Comparison of ENCODE assay signal across 12 cellular contexts in genomic region chr5:143314123-143314522, GRCh38.
A peak's percentile ranks its signal among the peaks of the same experiment; 100 is the strongest.
DNase-seq lines count a peak whose midpoint lies in the region; ATAC-seq, FAIRE-seq and TF ChIP-seq lines count a peak whose summit lies in the region.
"Had no signal": no experiment of that assay in that cellular context is flagged by ENCODE, and none has a peak within 500 bp of the region (broad histone marks: within the 10 kb centered on the region; RNA-seq: fewer than 3 reads in every experiment).

No MANE protein-coding gene starts in this region.

- ATAC-seq in GM12878 (peak; percentile 41), HG02642 (IDR thresholded peaks at IDR 0.05; ENCODE audit: poor library complexity, unreplicated experiment) (no peak)
- ATAC-seq in natural killer cell treated with Interleukin-12 subunit alpha and Interleukin-12 subunit beta and Interleukin-15 and Interleukin-18, amount 100 ng/mL, for 72 hours, result no peak
- ATAC-seq: left colon had no signal

- FAIRE-seq in GM12878 (lab: Jason Lieb, UNC), result no peak
- FAIRE-seq: G401.6 had no signal

- H3K4me1 ChIP-seq in GM12878 (ENCODE audit: control insufficient read depth, insufficient read depth, low read length) (peaks cover 16% of the 10 kb centered on the region; the same call in 1 of the 2 replicates), colonic mucosa (no peaks in the 10 kb centered on the region)

- in situ Hi-C loops in GM12878 (cut with MboI), result no loop called here

- no peak for TF ChIP-seq CTCF in Calu3 (IDR thresholded peaks at IDR 0.05; ENCODE audit: unreplicated experiment)
- TF ChIP-seq CTCF in HFFc6 (IDR thresholded peaks at IDR 0.05), result no peak
- TF ChIP-seq CTCF in GM12878 (IDR thresholded peaks at IDR 0.05 in 2 of 3, conservative IDR thresholded peaks at IDR 0.05 in 1 of 3; ENCODE audit: control insufficient read depth in 2 of 3, extremely low read depth in 1 of 3, insufficient read depth in 1 of 3, low read depth in 3 of 3, low read length in 3 of 3), result no peak
- TF ChIP-seq CTCF in colonic mucosa (IDR thresholded peaks at IDR 0.05), result no peak

- no peak for TF ChIP-seq RAD21 in GM12878 (IDR thresholded peaks at IDR 0.05; ENCODE audit: insufficient read depth, low read depth, low read length)

- H3K4me2 ChIP-seq in GM12878 (ENCODE audit: control insufficient read depth, insufficient read depth), result peak overlapping the region; percentile 24

- SMC1A ChIA-PET in GM12878 (lab: Charles Lee; ENCODE audit: uncharacterized antibody, unreplicated experiment), result interaction anchor here (0.6 to 4.0 kb wide), 21 partner anchors 8 to 512 kb away, joined by 3 to 14 read pairs (median 4); no protein-coding TSS in a partner anchor

- H3K9ac ChIP-seq in GM12878 (ENCODE audit: control insufficient read depth, insufficient read depth, low read length) (no peak overlapping the region), colonic mucosa (ENCODE audit: low read depth in 2 of 2, low read length in 2 of 2) (no peak overlapping the region)

- peak overlapping the region; percentile 58 for H3K27ac ChIP-seq in GM12878 (ENCODE audit: control insufficient read depth, insufficient read depth)
- no peak overlapping the region for H3K27ac ChIP-seq in colonic mucosa

- H3K4me3 ChIP-seq in GM12878 (no peak overlapping the region), colonic mucosa (no peak overlapping the region)

- no peak overlapping the region for H3K4me3 Mint-ChIP-seq in Calu3 (ENCODE audit: low read depth, unreplicated experiment)
- peak overlapping the region; percentile 29 for H3K4me3 Mint-ChIP-seq in HFFc6
- peak overlapping the region; percentile 31 for H3K4me3 Mint-ChIP-seq in natural killer cell treated with Interleukin-12 subunit alpha and Interleukin-12 subunit beta and Interleukin-15 and Interleukin-18, amount 100 ng/mL, for 72 hours

- intact Hi-C loops in Calu3 (cut with micrococcal nuclease; ENCODE audit: unreplicated experiment) (no loop called here), GM12878 (cut with micrococcal nuclease; ENCODE audit: unreplicated experiment) (loop anchor here (2.0 to 10.0 kb wide), 2 partner anchors 511 to 655 kb away; no protein-coding TSS in a partner anchor), colonic mucosa (cut with DNase I) (no loop called here)

- peaks cover 6 to 27% of the 10 kb centered on the region in 2 experiments for H3K36me3 ChIP-seq in GM12878 (ENCODE audit: control insufficient read depth in 2 of 2, insufficient read depth in 2 of 2, low read length in 1 of 2)
- no peaks in the 10 kb centered on the region for H3K36me3 ChIP-seq in colonic mucosa

- H3K27me3 Mint-ChIP-seq in Calu3 (ENCODE audit: unreplicated experiment) (no peaks in the 10 kb centered on the region), HFFc6 (ENCODE audit: insufficient read depth) (no peaks in the 10 kb centered on the region)
- no peaks in the 10 kb centered on the region for H3K27me3 Mint-ChIP-seq in natural killer cell treated with Interleukin-12 subunit alpha and Interleukin-12 subunit beta and Interleukin-15 and Interleukin-18, amount 100 ng/mL, for 72 hours

- peaks cover 81% of the 10 kb centered on the region for H3K79me2 ChIP-seq in GM12878 (ENCODE audit: control insufficient read depth, insufficient read depth, low read length)

- DNase-seq in Calu3 (no peak), HFFc6 (no peak), GM12878 (ENCODE audit: low read depth, low spot score) (no peak), kidney tubule cell (ENCODE audit: low spot score) (no peak), colonic mucosa (no peak)
- DNase-seq in natural killer cell treated with Interleukin-12 subunit alpha and Interleukin-12 subunit beta and Interleukin-15 and Interleukin-18, amount 100 ng/mL, for 72 hours (ENCODE audit: low spot score), result no peak
- no peak for DNase-seq in stimulated activated naive CD4-positive, alpha-beta T cell treated with Interleukin-2 at 50 U/mL for 16 hours (lab: John Stamatoyannopoulos, UW)
- DNase-seq: head of caudate nucleus, left colon, NCI-H1048 had no signal

- H4K20me1 ChIP-seq in GM12878 (ENCODE audit: control insufficient read depth, insufficient read depth), result no peaks in the 10 kb centered on the region

- H3K27me3 ChIP-seq in GM12878 (replicated peaks in 1 of 2; ENCODE audit: control insufficient read depth in 2 of 2, insufficient read depth in 2 of 2, low read length in 1 of 2), result no peaks in the 10 kb centered on the region
- no peaks in the 10 kb centered on the region for H3K27me3 ChIP-seq in colonic mucosa

- RAD21 ChIA-PET in GM12878 (lab: Charles Lee; ENCODE audit: unreplicated experiment), result interaction anchor here (0.7 to 1.6 kb wide), 19 partner anchors 16 to 511 kb away, joined by 3 to 7 read pairs (median 3); no protein-coding TSS in a partner anchor

- WGBS in GM12878 (ENCODE audit: insufficient coverage, insufficient replicate concordance, low lambda C conversion rate, missing lambda C conversion rate), result 0% methylated on average over 1 of the region's 1 CpG

- H3K9me3 Mint-ChIP-seq in Calu3 (ENCODE audit: low read depth, unreplicated experiment), result no peaks in the 10 kb centered on the region
- H3K9me3 Mint-ChIP-seq in HFFc6, result no peaks in the 10 kb centered on the region
- no peaks in the 10 kb centered on the region for H3K9me3 Mint-ChIP-seq in natural killer cell treated with Interleukin-12 subunit alpha and Interleukin-12 subunit beta and Interleukin-15 and Interleukin-18, amount 100 ng/mL, for 72 hours

- H3K36me3 Mint-ChIP-seq in Calu3 (ENCODE audit: insufficient read depth, unreplicated experiment), result peaks cover 27% of the 10 kb centered on the region
- peaks cover 40% of the 10 kb centered on the region for H3K36me3 Mint-ChIP-seq in HFFc6 (ENCODE audit: low read depth)
- peaks cover 34% of the 10 kb centered on the region for H3K36me3 Mint-ChIP-seq in natural killer cell treated with Interleukin-12 subunit alpha and Interleukin-12 subunit beta and Interleukin-15 and Interleukin-18, amount 100 ng/mL, for 72 hours

- CTCF ChIA-PET in Calu3 (lab: Charles Lee) (interaction anchor here (1.4 kb wide), 1 partner anchor 12 kb away, joined by 5 read pairs; no protein-coding TSS in a partner anchor), GM12878 (lab: Yijun Ruan, JAX) (interaction anchor here (0.6 to 1.9 kb wide), 6 partner anchors 34 to 511 kb away, joined by 3 to 4 read pairs (median 4); no protein-coding TSS in a partner anchor)

- no peak overlapping the region for H2AFZ ChIP-seq in GM12878 (ENCODE audit: control insufficient read depth, low read depth, low read length)

- TF ChIP-seq POLR2A in GM12878 (IDR thresholded peaks at IDR 0.05; ENCODE audit: low read depth, low read length), result no peak

- no peaks in the 10 kb centered on the region; the same call in 2 of the 3 replicates for H3K9me3 ChIP-seq in GM12878 (replicated peaks; ENCODE audit: control insufficient read depth, insufficient read depth, low read length)
- H3K9me3 ChIP-seq in colonic mucosa, result no peaks in the 10 kb centered on the region

- peaks cover 38% of the 10 kb centered on the region for H3K4me1 Mint-ChIP-seq in Calu3 (ENCODE audit: low read depth, unreplicated experiment)
- peaks cover 99% of the 10 kb centered on the region for H3K4me1 Mint-ChIP-seq in HFFc6 (ENCODE audit: low read depth)
- peaks cover 49 to 54% of the 10 kb centered on the region in 2 donors for H3K4me1 Mint-ChIP-seq in natural killer cell treated with Interleukin-12 subunit alpha and Interleukin-12 subunit beta and Interleukin-15 and Interleukin-18, amount 100 ng/mL, for 72 hours (ENCODE audit: low read depth in 2 of 2)

- TF ChIP-seq EP300 in GM12878 (IDR thresholded peaks at IDR 0.05; ENCODE audit: borderline replicate concordance in 1 of 2, control insufficient read depth in 1 of 2, low read depth in 2 of 2, low read length in 2 of 2), result 0 out of 4 replicates have a peak, but pooled peaks of 1 of the 2 experiments have one; percentile 6

- peak overlapping the region; percentile 49 for H3K27ac Mint-ChIP-seq in Calu3 (ENCODE audit: unreplicated experiment)
- H3K27ac Mint-ChIP-seq in HFFc6, result peak overlapping the region; percentile 98
- peak overlapping the region; percentile 60 to 87 for H3K27ac Mint-ChIP-seq in natural killer cell treated with Interleukin-12 subunit alpha and Interleukin-12 subunit beta and Interleukin-15 and Interleukin-18, amount 100 ng/mL, for 72 hours

- BruUV-seq in Calu3 (replicated peaks; lab: Mats Ljungman, UMichigan) (no TSS peak), GM12878 (replicated peaks; lab: Mats Ljungman, UMichigan) (no TSS peak)

- POLR2A ChIA-PET in GM12878 (lab: Charles Lee), result interaction anchor here (0.7 to 1.2 kb wide), 7 partner anchors 22 to 518 kb away, joined by 3 to 7 read pairs (median 3); no protein-coding TSS in a partner anchor

TF ChIP-seq in GM12878, 131 proteins besides CTCF, POLR2A, EP300 and RAD21 (continues in another document):
- TF ChIP-seq RELA (IDR thresholded peaks at IDR 0.05; ENCODE audit: borderline replicate concordance, partially characterized antibody), result no peak
- TF ChIP-seq TBL1XR1 (IDR thresholded peaks at IDR 0.05; ENCODE audit: low read depth, low read length), result 0 out of 2 replicates have a peak, but pooled peaks have one; percentile 39
- peak; percentile 87 for TF ChIP-seq TCF7 (IDR thresholded peaks at IDR 0.05; ENCODE audit: borderline replicate concordance)
- TF ChIP-seq ZNF384 (IDR thresholded peaks at IDR 0.05; ENCODE audit: borderline replicate concordance, low read depth, low read length), result peak; percentile 49
- TF ChIP-seq HDAC6 (IDR thresholded peaks at IDR 0.05; ENCODE audit: unreplicated experiment), result no peak
- TF ChIP-seq MEF2A (IDR thresholded peaks at IDR 0.05; ENCODE audit: insufficient read depth, low read depth, low read length), result peak; percentile 93
- TF ChIP-seq CREB1 (IDR thresholded peaks at IDR 0.05; ENCODE audit: low read depth), result peak; percentile 19; the same call in 1 of the 2 replicates
- TF ChIP-seq NFIC (IDR thresholded peaks at IDR 0.05; ENCODE audit: low read depth, low read length), result peak; percentile 71; the same call in 1 of the 2 replicates
- peak; percentile 91 for TF ChIP-seq ATF7 (IDR thresholded peaks at IDR 0.05; ENCODE audit: low read depth)
- TF ChIP-seq BRCA1 (IDR thresholded peaks at IDR 0.05; ENCODE audit: low read depth, low read length), result no peak
- peak; percentile 93 for TF ChIP-seq ATF2 (IDR thresholded peaks at IDR 0.05; ENCODE audit: low read length)
- peak; percentile 49 for TF ChIP-seq MEF2B (IDR thresholded peaks at IDR 0.05; ENCODE audit: partially characterized antibody, poor library complexity, severe bottlenecking)
